ENCODE assay signal across 1 cellular context in the genomic region with DNA sequence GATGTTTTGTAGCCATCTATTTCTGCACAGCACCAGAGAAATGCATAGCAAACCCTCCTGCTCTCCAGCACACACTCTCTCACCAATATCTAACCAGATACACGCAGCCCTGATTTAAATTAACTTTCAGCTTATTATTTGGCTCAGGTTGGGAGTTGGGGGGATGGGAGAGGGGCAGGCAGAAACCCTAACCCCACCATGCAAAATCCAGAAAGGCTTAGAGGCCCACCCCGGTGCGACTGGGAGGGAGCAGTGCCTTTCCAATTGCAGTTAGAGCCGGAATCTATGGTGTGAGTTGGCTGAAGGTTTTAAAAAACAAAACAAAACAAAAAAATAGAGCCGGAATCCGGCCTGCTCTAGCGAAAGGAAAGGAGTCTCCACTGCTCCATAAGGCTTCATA.
TF ChIP-seq lines count a peak whose summit lies in the region.

No MANE protein-coding gene starts in this region.

TF ChIP-seq in GM12878, 131 proteins besides CTCF, POLR2A, EP300 and RAD21 (continued from another document):
- TF ChIP-seq, protein P1, sequence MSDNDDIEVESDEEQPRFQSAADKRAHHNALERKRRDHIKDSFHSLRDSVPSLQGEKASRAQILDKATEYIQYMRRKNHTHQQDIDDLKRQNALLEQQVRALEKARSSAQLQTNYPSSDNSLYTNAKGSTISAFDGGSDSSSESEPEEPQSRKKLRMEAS (IDR thresholded peaks at IDR 0.05; ENCODE audit: low read depth, low read length): no peak
- TF ChIP-seq FOXM1 (IDR thresholded peaks at IDR 0.05; ENCODE audit: low read depth, low read length): 0 out of 2 replicates have a peak, but pooled peaks have one; percentile 27
TF ChIP-seq in GM12878: peak in this region for 2.
